Comparison of ENCODE assay signal across 8 cellular contexts in genomic region chr3:69092030-69092513, GRCh38. TPM values are rescaled to one million over a fixed set of nuclear protein-coding genes. Genes with fewer than 3 reads are reported as not detected.
DNase-seq lines count a peak whose midpoint lies in the region; ATAC-seq and TF ChIP-seq lines count a peak whose summit lies in the region.

No MANE protein-coding gene starts in this region.

- H3K4me3 ChIP-seq in breast epithelium (peak overlapping the region in 1 of 3 donors; percentile 23), thyroid gland (replicated peaks in 1 of 3) (no peak overlapping the region)

- no peak for TF ChIP-seq POLR2A in breast epithelium (IDR thresholded peaks at IDR 0.05)
- TF ChIP-seq POLR2A in thyroid gland (IDR thresholded peaks at IDR 0.05), result no peak

- H3K27ac Mint-ChIP-seq in MCF 10A (ENCODE audit: low read depth, unreplicated experiment), result no peak overlapping the region
- peak overlapping the region; percentile 97 for H3K27ac Mint-ChIP-seq in T-helper 1 cell treated with Interleukin-12 subunit alpha and Interleukin-12 subunit beta and Interleukin-4 antibody, amounts not matched to agents 30 μg/mL and 1 μg/mL, for 36 hours

- no peaks in the 10 kb centered on the region for H3K27me3 Mint-ChIP-seq in MCF 10A (ENCODE audit: insufficient read depth, unreplicated experiment)
- H3K27me3 Mint-ChIP-seq in T-helper 1 cell treated with Interleukin-12 subunit alpha and Interleukin-12 subunit beta and Interleukin-4 antibody, amounts not matched to agents 30 μg/mL and 1 μg/mL, for 36 hours (ENCODE audit: low read depth), result no peaks in the 10 kb centered on the region

- H3K36me3 Mint-ChIP-seq in MCF 10A (ENCODE audit: insufficient read depth, unreplicated experiment), result peaks cover 82% of the 10 kb centered on the region
- H3K36me3 Mint-ChIP-seq in T-helper 1 cell treated with Interleukin-12 subunit alpha and Interleukin-12 subunit beta and Interleukin-4 antibody, amounts not matched to agents 30 μg/mL and 1 μg/mL, for 36 hours (ENCODE audit: low read depth), result peaks cover 62% of the 10 kb centered on the region

- peak; percentile 74 for ATAC-seq in HG03103 (IDR thresholded peaks at IDR 0.05; ENCODE audit: low read depth, unreplicated experiment)

- POLR2A ChIA-PET in MCF 10A (lab: Yijun Ruan, JAX), result interaction anchor here (0.6 to 2.0 kb wide), 2 partner anchors 24 to 41 kb away, joined by 3 to 9 read pairs; no protein-coding TSS in a partner anchor

- BruUV-seq in MCF 10A (replicated peaks; lab: Mats Ljungman, UMichigan), result no TSS peak

- H3K27ac ChIP-seq in breast epithelium (peak overlapping the region; percentile 79 to 92), thyroid gland (peak overlapping the region; percentile 50 to 71 (median 66))

- CTCF ChIA-PET in MCF 10A (lab: Yijun Ruan, JAX), result interaction anchor here (0.7 to 1.0 kb wide), 3 partner anchors 8 to 29 kb away, joined by 3 to 4 read pairs (median 3); no protein-coding TSS in a partner anchor

- intact Hi-C loops in breast epithelium (cut with DNase I; ENCODE audit: low total_unique reads) (no loop called here), MCF 10A (cut with micrococcal nuclease) (no loop called here), thyroid gland (cut with DNase I) (no loop called here)

- no peak for TF ChIP-seq CTCF in breast epithelium (IDR thresholded peaks at IDR 0.05)
- TF ChIP-seq CTCF in MCF 10A (IDR thresholded peaks at IDR 0.05; ENCODE audit: unreplicated experiment), result no peak
- TF ChIP-seq CTCF in thyroid gland (IDR thresholded peaks at IDR 0.05), result no peak

- DNase-seq in breast epithelium (ENCODE audit: low spot score in 2 of 2) (no peak), MCF 10A (ENCODE audit: unreplicated experiment) (no peak), hippocampal formation (lab: John Stamatoyannopoulos, UW) (peak; percentile 22 to 70), thyroid gland (peak in 1 of 2 donors; percentile 35), NCI-H446 (lab: John Stamatoyannopoulos, UW) (no peak)
- DNase-seq in activated effector memory CD4-positive, alpha-beta T cell treated with Interleukin-2 at 50 U/mL for 16 hours, result no peak

- H3K4me3 Mint-ChIP-seq in MCF 10A (ENCODE audit: unreplicated experiment), result no peak overlapping the region
- peak overlapping the region; percentile 80 for H3K4me3 Mint-ChIP-seq in T-helper 1 cell treated with Interleukin-12 subunit alpha and Interleukin-12 subunit beta and Interleukin-4 antibody, amounts not matched to agents 30 μg/mL and 1 μg/mL, for 36 hours

- H3K9me3 ChIP-seq in breast epithelium, result no peaks in the 10 kb centered on the region
- H3K9me3 ChIP-seq in thyroid gland, result no peaks in the 10 kb centered on the region

- peaks cover 36% of the 10 kb centered on the region for H3K4me1 Mint-ChIP-seq in MCF 10A (ENCODE audit: insufficient read depth, unreplicated experiment)
- peaks cover 65% of the 10 kb centered on the region for H3K4me1 Mint-ChIP-seq in T-helper 1 cell treated with Interleukin-12 subunit alpha and Interleukin-12 subunit beta and Interleukin-4 antibody, amounts not matched to agents 30 μg/mL and 1 μg/mL, for 36 hours (ENCODE audit: low read depth)

- no peaks in the 10 kb centered on the region for H3K9me3 Mint-ChIP-seq in MCF 10A (ENCODE audit: unreplicated experiment)
- no peaks in the 10 kb centered on the region for H3K9me3 Mint-ChIP-seq in T-helper 1 cell treated with Interleukin-12 subunit alpha and Interleukin-12 subunit beta and Interleukin-4 antibody, amounts not matched to agents 30 μg/mL and 1 μg/mL, for 36 hours

- H3K36me3 ChIP-seq in breast epithelium, result no peaks in the 10 kb centered on the region
- no peaks in the 10 kb centered on the region for H3K36me3 ChIP-seq in thyroid gland

- H3K4me1 ChIP-seq in breast epithelium (peaks cover 4 to 72% of the 10 kb centered on the region in 2 donors), thyroid gland (peaks cover 49 to 85% of the 10 kb centered on the region in 2 donors)

- no peaks in the 10 kb centered on the region for H3K27me3 ChIP-seq in breast epithelium
- H3K27me3 ChIP-seq in thyroid gland, result no peaks in the 10 kb centered on the region

- WGBS in thyroid gland, 2 donors, result 50 to 51% methylated on average over 4 of the region's 4 CpGs

RNA-seq across cellular contexts. Expression of gene ARL6IP5, which starts 7.3 kb away (rescaled TPM):
- 100 to 1,000 TPM; 123 to 210 (median 174) TPM for total RNA-seq in breast epithelium
- total RNA-seq in MCF 10A (2022), result 50.0 and 81.6 TPM in 2 replicates
- total RNA-seq in thyroid gland, result 100 to 1,000 TPM in 2 of 4 donors, 10 to 100 TPM in 2; 65.2 to 146 (median 98.2) TPM

RNA-seq across cellular contexts. Expression of gene UBA3, which starts 11.9 kb away (rescaled TPM):
- total RNA-seq in breast epithelium, result 10 to 100 TPM; 49.4 to 88.4 (median 69.2) TPM
- 41.1 and 57.8 TPM in 2 replicates for total RNA-seq in MCF 10A (2022)
- total RNA-seq in thyroid gland, result 10 to 100 TPM; 57.4 to 77.9 (median 64.3) TPM

RNA-seq across cellular contexts. Expression of gene LMOD3, which starts 30.3 kb away (rescaled TPM):
- not detected for total RNA-seq in breast epithelium
- not detected in 2 replicates for total RNA-seq in MCF 10A (2022)
- under 1 TPM in 1 of 4 donors, not detected in 3; 0.21 TPM for total RNA-seq in thyroid gland

RNA-seq across cellular contexts. Expression of gene TMF1, which starts 39.9 kb away (rescaled TPM):
- total RNA-seq in breast epithelium (10 to 100 TPM; 33.4 to 61.5 (median 50.1) TPM), MCF 10A (2022) (50.2 and 52.4 TPM in 2 replicates), thyroid gland (10 to 100 TPM; 44.3 to 53.2 (median 50.3) TPM)

Comparison
In these comparisons a context has a peak if more than half of its experiments do, and no peak if none do; other contexts are left out.
1. DNase-seq: peak in hippocampal formation (2 of 2); none in breast epithelium (0 of 2), MCF 10A (single experiment), activated effector memory CD4-positive, alpha-beta T cell treated with Interleukin-2 at 50 U/mL for 16 hours (single experiment) and NCI-H446 (0 of 2).